21 cellular contexts compared by ENCODE assay signal in the genomic region with DNA sequence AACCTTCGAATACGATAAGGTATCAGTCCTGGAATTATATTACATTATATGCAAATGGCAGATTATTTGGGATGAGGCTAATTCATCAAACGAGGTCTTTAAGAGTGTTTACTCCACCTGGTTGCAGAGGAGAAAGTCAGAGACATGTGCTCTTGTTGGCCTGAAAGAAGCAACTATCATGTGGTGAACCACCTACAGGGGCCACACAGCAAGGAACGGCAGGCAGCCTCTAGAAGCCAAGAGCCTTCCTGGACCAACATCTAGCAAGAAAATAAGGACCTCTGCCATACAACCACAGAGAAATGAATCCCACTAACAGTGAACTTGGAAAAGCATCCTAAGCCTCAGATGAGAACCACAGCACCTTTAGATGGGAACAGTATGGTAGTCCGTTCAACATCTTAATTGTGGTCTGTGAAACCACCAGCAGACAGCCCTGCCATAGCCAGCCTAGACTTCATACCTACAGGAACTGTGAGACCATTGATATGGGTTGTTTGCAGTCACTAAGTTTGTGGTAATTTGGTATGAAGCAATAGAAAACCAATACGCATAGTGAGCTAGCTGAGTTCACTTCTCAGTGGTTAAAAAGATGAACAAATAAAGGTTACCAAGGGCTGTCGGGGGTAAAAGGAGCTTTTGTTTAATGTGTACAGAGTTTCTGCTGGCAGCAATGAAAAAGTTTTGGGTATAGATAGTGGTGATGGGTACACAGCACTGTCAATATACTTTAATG.
DNase-seq lines count a peak whose midpoint lies in the region; ATAC-seq, FAIRE-seq and TF ChIP-seq lines count a peak whose summit lies in the region.
"Had no signal": no experiment of that assay in that cellular context is flagged by ENCODE, and none has a peak within 500 bp of the region (broad histone marks: within the 10 kb centered on the region; RNA-seq: fewer than 3 reads in every experiment).

No MANE protein-coding gene starts in this region.

- H3K36me3 ChIP-seq in mammary epithelial cell (ENCODE audit: insufficient read depth, low read length): no peaks in the 10 kb centered on the region
- H3K36me3 ChIP-seq in breast epithelium: no peaks in the 10 kb centered on the region
- H3K36me3 ChIP-seq in PC-3 (ENCODE audit: low read depth, low read length): no peaks in the 10 kb centered on the region
- H3K36me3 ChIP-seq in bronchial epithelial cell (ENCODE audit: control insufficient read depth, insufficient read depth, low read length): no peaks in the 10 kb centered on the region
- H3K36me3 ChIP-seq: thoracic aorta had no signal

- no peak for TF ChIP-seq POLR2A in breast epithelium (IDR thresholded peaks at IDR 0.05)

- H3K4me3 ChIP-seq in mammary epithelial cell (replicated peaks in 1 of 3; ENCODE audit: insufficient read depth in 1 of 3, low read depth in 2 of 3, low read length in 3 of 3) (no peak overlapping the region), breast epithelium (no peak overlapping the region), PC-3 (ENCODE audit: low read length) (no peak overlapping the region), bronchial epithelial cell (ENCODE audit: low read depth, low read length) (no peak overlapping the region)
- H3K4me3 ChIP-seq: mucosa of descending colon, thoracic aorta had no signal

- peak overlapping the region; percentile 52 for H2AFZ ChIP-seq in mammary epithelial cell (ENCODE audit: low read depth, low read length)
- no peak overlapping the region for H2AFZ ChIP-seq in PC-3 (ENCODE audit: low read length)

- no peaks in the 10 kb centered on the region for H3F3A ChIP-seq in PC-3 (ENCODE audit: low read length, unreplicated experiment)

- POLR2A ChIA-PET in PC-3 (lab: Charles Lee; ENCODE audit: unreplicated experiment): no interaction called here

- CTCF ChIA-PET in mammary epithelial cell (lab: Charles Lee; ENCODE audit: low non-redundant PET) (no interaction called here), PC-3 (lab: Charles Lee) (no interaction called here)

- H3K9me2 ChIP-seq in PC-3 (replicated peaks; ENCODE audit: low read length): no peaks in the 10 kb centered on the region

- intact Hi-C loops in mammary epithelial cell (cut with micrococcal nuclease): no loop called here
- intact Hi-C loops in breast epithelium (cut with DNase I; ENCODE audit: low total_unique reads): no loop called here
- intact Hi-C loops in PC-3 (cut with micrococcal nuclease): loop anchor here (5.0 kb wide), 2 partner anchors 178 to 703 kb away; no protein-coding TSS in a partner anchor

- H3K4me2 ChIP-seq in mammary epithelial cell (ENCODE audit: insufficient read depth, low read depth, low read length) (no peak overlapping the region), PC-3 (ENCODE audit: low read length) (no peak overlapping the region)

- H3K79me2 ChIP-seq in mammary epithelial cell (ENCODE audit: insufficient read depth, low read length): no peaks in the 10 kb centered on the region
- no peaks in the 10 kb centered on the region for H3K79me2 ChIP-seq in PC-3 (ENCODE audit: low read length)

- no peak for FAIRE-seq in bronchial epithelial cell (lab: Jason Lieb, UNC)
- FAIRE-seq in urothelium cell line (lab: Jason Lieb, UNC): no peak

- no TSS peak for BruUV-seq in mammary epithelial cell (replicated peaks; lab: Mats Ljungman, UMichigan)
- no TSS peak for BruUV-seq in PC-3 (replicated peaks; lab: Mats Ljungman, UMichigan)

- no peaks in the 10 kb centered on the region for H3K9me3 ChIP-seq in mammary epithelial cell (replicated peaks; ENCODE audit: insufficient read depth, low read length)
- no peaks in the 10 kb centered on the region for H3K9me3 ChIP-seq in breast epithelium
- H3K9me3 ChIP-seq in PC-3 (ENCODE audit: low read length): no peaks in the 10 kb centered on the region
- H3K9me3 ChIP-seq: mucosa of descending colon, thoracic aorta had no signal

- no peaks in the 10 kb centered on the region for H3K27me3 ChIP-seq in mammary epithelial cell (ENCODE audit: insufficient read depth, low read length)
- H3K27me3 ChIP-seq in breast epithelium: no peaks in the 10 kb centered on the region
- no peaks in the 10 kb centered on the region for H3K27me3 ChIP-seq in PC-3 (ENCODE audit: low read length)
- no peaks in the 10 kb centered on the region for H3K27me3 ChIP-seq in bronchial epithelial cell (ENCODE audit: control insufficient read depth, insufficient read depth, low read length)

- no peak overlapping the region for H3K9ac ChIP-seq in mammary epithelial cell (ENCODE audit: insufficient read depth, low read length)
- no peak overlapping the region for H3K9ac ChIP-seq in PC-3 (ENCODE audit: low read length)

- dilution Hi-C loops in mammary epithelial cell (cut with HindIII; ENCODE audit: low sequenced_read_pairs): loop anchor here (5.0 kb wide), 1 partner anchor 118 kb away; no protein-coding TSS in a partner anchor

- in situ Hi-C loops in mammary epithelial cell (cut with MboI; ENCODE audit: low sequenced_read_pairs in 2 of 2): loop anchor here (5.0 to 10.0 kb wide), 2 partner anchors 250 to 498 kb away; no protein-coding TSS in a partner anchor

- no peak for TF ChIP-seq CTCF in mammary epithelial cell (conservative IDR thresholded peaks at IDR 0.05 in 1 of 2, IDR thresholded peaks at IDR 0.05 in 1 of 2; ENCODE audit: extremely low read depth in 1 of 2, insufficient read depth in 1 of 2, low read depth in 1 of 2, low read length in 2 of 2)
- no peak for TF ChIP-seq CTCF in breast epithelium (IDR thresholded peaks at IDR 0.05)
- TF ChIP-seq CTCF in PC-3 (conservative IDR thresholded peaks at IDR 0.05; ENCODE audit: low read depth, low read length): no peak
- no peak for TF ChIP-seq CTCF in bronchial epithelial cell (IDR thresholded peaks at IDR 0.05; ENCODE audit: insufficient read depth, low read length, severe bottlenecking)

- ATAC-seq in PC-3 (no peak), GM21526 (IDR thresholded peaks at IDR 0.05; ENCODE audit: low FRiP score, unreplicated experiment) (no peak), GM18873 (IDR thresholded peaks at IDR 0.05; ENCODE audit: low FRiP score, unreplicated experiment) (no peak), GM18870 (IDR thresholded peaks at IDR 0.05; ENCODE audit: unreplicated experiment) (no peak)
- ATAC-seq: left colon, mucosa of descending colon, Panc1 had no signal

- H3K27ac ChIP-seq in mammary epithelial cell (ENCODE audit: insufficient read depth, low read depth, low read length) (peak overlapping the region; percentile 39), breast epithelium (no peak overlapping the region), PC-3 (ENCODE audit: low read length) (peak overlapping the region; percentile 39)
- H3K27ac ChIP-seq: HL-60, thoracic aorta had no signal

- H3K4me1 ChIP-seq in mammary epithelial cell (ENCODE audit: insufficient read depth, low read length): peaks cover 44% of the 10 kb centered on the region
- no peaks in the 10 kb centered on the region for H3K4me1 ChIP-seq in breast epithelium
- H3K4me1 ChIP-seq in PC-3 (ENCODE audit: insufficient read depth, low read length): peaks cover 28% of the 10 kb centered on the region

- WGBS in mammary epithelial cell (ENCODE audit: low coverage, missing lambda C conversion rate): 53% methylated on average over 7 of the region's 7 CpGs

- no peaks in the 10 kb centered on the region for H4K20me1 ChIP-seq in mammary epithelial cell (ENCODE audit: insufficient read depth, low read length)
- H4K20me1 ChIP-seq in PC-3 (ENCODE audit: low read length): no peaks in the 10 kb centered on the region

- peak; percentile 92 for DNase-seq in mammary epithelial cell
- DNase-seq in breast epithelium (ENCODE audit: low spot score in 2 of 2): no peak
- peak; percentile 63 for DNase-seq in PC-3
- peak; percentile 45 for DNase-seq in bronchial epithelial cell (ENCODE audit: low read depth)
- peak; percentile 12 for DNase-seq in urothelium cell line (ENCODE audit: low spot score)
- DNase-seq: activated B cell treated with CpG ODN at 0.5 μM for 24 hours; activated CD8-positive, alpha-beta memory T cell treated with anti-CD3 and anti-CD28 coated beads, Interleukin-2, amount 50 U/mL, for 4 hours; activated naive CD8-positive, alpha-beta T cell treated with anti-CD3 and anti-CD28 coated beads, Interleukin-2, amount 10 ng/mL, durations not matched to agents 7 days and 5 days; CD8-positive, alpha-beta memory T cell; central memory CD4-positive, alpha-beta T cell; left colon; mucosa of descending colon; NCI-H510A; stimulated activated CD4-positive, alpha-beta T cell treated with anti-CD3 and anti-CD28 coated beads, Interleukin-4, amount 100 ng/mL, for 1 hour; SW 1271 had no signal

Comparison
In these comparisons a context has a peak if more than half of its experiments do, and no peak if none do; other contexts are left out.
1. DNase-seq: peak in mammary epithelial cell (single experiment), PC-3 (single experiment), bronchial epithelial cell (single experiment) and urothelium cell line (single experiment); none in breast epithelium (0 of 2).
2. H3K27ac ChIP-seq: peak in mammary epithelial cell (single experiment) and PC-3 (single experiment); none in breast epithelium (0 of 2).